1 cellular context compared by ENCODE assay signal in the genomic region with DNA sequence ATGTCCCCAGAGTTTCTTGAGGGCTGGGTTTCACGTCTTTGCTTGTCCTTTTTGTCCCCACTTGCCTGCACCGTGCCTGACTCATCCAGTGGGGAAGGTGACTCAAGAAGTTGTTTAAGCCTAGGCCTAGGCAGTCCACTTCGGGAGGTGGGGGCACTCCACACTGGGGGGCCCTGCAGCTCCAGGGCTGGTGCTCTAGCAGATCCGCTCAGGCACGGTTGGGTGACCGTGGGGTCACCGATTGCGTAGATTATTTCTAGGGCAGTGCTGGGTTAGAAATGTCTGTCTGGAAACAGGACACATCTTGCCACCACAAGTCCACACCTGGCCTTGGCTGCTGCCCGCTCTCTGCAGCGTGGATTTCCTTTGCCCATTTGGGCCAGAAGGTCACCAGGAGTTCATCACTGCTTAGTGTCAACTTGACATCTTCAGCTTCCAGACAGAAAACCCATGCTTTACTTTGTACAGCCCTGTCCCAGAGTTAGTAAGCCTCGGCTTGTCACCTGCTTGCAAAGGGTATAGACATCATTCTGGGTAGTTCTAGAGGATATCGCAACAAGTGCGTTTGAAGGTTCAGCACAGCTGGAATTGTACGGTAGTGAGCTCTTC.
TF ChIP-seq lines count a peak whose summit lies in the region.

No MANE protein-coding gene starts in this region.

TF ChIP-seq in HepG2, 621 proteins besides CTCF, POLR2A, EP300 and RAD21:
- 0 out of 2 replicates have a peak, but pooled peaks have one; percentile 13 for TF ChIP-seq POLR2AphosphoS5 (IDR thresholded peaks at IDR 0.05; ENCODE audit: low read depth, low read length)
- peak; percentile 3 for TF ChIP-seq RBM22 (optimal IDR thresholded peaks at IDR 0.05; ENCODE audit: low read length)
- no peak for TF ChIP-seq RFXANK (CRISPR knock-in tag; IDR thresholded peaks at IDR 0.05)
- peak; percentile 58 for TF ChIP-seq AGO2 (optimal IDR thresholded peaks at IDR 0.05; ENCODE audit: low read depth, low read length)
- TF ChIP-seq ZBTB42 (CRISPR knock-in tag; IDR thresholded peaks at IDR 0.05): 0 out of 2 replicates have a peak, but pooled peaks have one; percentile 33
- no peak for TF ChIP-seq CBX5 (CRISPR knock-in tag; IDR thresholded peaks at IDR 0.05; ENCODE audit: borderline replicate concordance)
- 0 out of 2 replicates have a peak, but pooled peaks have one; percentile 1 for TF ChIP-seq FOXC1 (CRISPR knock-in tag; IDR thresholded peaks at IDR 0.05; ENCODE audit: borderline replicate concordance)
- TF ChIP-seq, protein P1, sequence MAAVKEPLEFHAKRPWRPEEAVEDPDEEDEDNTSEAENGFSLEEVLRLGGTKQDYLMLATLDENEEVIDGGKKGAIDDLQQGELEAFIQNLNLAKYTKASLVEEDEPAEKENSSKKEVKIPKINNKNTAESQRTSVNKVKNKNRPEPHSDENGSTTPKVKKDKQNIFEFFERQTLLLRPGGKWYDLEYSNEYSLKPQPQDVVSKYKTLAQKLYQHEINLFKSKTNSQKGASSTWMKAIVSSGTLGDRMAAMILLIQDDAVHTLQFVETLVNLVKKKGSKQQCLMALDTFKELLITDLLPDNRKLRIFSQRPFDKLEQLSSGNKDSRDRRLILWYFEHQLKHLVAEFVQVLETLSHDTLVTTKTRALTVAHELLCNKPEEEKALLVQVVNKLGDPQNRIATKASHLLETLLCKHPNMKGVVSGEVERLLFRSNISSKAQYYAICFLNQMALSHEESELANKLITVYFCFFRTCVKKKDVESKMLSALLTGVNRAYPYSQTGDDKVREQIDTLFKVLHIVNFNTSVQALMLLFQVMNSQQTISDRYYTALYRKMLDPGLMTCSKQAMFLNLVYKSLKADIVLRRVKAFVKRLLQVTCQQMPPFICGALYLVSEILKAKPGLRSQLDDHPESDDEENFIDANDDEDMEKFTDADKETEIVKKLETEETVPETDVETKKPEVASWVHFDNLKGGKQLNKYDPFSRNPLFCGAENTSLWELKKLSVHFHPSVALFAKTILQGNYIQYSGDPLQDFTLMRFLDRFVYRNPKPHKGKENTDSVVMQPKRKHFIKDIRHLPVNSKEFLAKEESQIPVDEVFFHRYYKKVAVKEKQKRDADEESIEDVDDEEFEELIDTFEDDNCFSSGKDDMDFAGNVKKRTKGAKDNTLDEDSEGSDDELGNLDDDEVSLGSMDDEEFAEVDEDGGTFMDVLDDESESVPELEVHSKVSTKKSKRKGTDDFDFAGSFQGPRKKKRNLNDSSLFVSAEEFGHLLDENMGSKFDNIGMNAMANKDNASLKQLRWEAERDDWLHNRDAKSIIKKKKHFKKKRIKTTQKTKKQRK (IDR thresholded peaks at IDR 0.05; ENCODE audit: low read length): no peak
- no peak for TF ChIP-seq GABPB1 (CRISPR knock-in tag; IDR thresholded peaks at IDR 0.05)
- no peak for TF ChIP-seq ZFP36 (IDR thresholded peaks at IDR 0.05; ENCODE audit: borderline replicate concordance, low read depth, low read length, partially characterized antibody)
- TF ChIP-seq SALL2 (CRISPR knock-in tag; IDR thresholded peaks at IDR 0.05): no peak
- TF ChIP-seq ZBTB7A (CRISPR knock-in tag; IDR thresholded peaks at IDR 0.05): no peak
- no peak for TF ChIP-seq ZNF329 (CRISPR knock-in tag; IDR thresholded peaks at IDR 0.05; ENCODE audit: low read depth)
- TF ChIP-seq, protein P2, sequence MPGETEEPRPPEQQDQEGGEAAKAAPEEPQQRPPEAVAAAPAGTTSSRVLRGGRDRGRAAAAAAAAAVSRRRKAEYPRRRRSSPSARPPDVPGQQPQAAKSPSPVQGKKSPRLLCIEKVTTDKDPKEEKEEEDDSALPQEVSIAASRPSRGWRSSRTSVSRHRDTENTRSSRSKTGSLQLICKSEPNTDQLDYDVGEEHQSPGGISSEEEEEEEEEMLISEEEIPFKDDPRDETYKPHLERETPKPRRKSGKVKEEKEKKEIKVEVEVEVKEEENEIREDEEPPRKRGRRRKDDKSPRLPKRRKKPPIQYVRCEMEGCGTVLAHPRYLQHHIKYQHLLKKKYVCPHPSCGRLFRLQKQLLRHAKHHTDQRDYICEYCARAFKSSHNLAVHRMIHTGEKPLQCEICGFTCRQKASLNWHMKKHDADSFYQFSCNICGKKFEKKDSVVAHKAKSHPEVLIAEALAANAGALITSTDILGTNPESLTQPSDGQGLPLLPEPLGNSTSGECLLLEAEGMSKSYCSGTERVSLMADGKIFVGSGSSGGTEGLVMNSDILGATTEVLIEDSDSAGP (CRISPR knock-in tag; IDR thresholded peaks at IDR 0.05; ENCODE audit: borderline replicate concordance): 0 out of 2 replicates have a peak, but pooled peaks have one; percentile 14
- TF ChIP-seq KDM2A (CRISPR knock-in tag; IDR thresholded peaks at IDR 0.05; ENCODE audit: borderline replicate concordance, low read depth): peak; percentile 40; the same call in 1 of the 2 replicates
- TF ChIP-seq MEF2D (CRISPR knock-in tag; IDR thresholded peaks at IDR 0.05): no peak
- TF ChIP-seq ZC3H13 (CRISPR knock-in tag; IDR thresholded peaks at IDR 0.05): 0 out of 2 replicates have a peak, but pooled peaks have one; percentile 47
- TF ChIP-seq, protein P3, sequence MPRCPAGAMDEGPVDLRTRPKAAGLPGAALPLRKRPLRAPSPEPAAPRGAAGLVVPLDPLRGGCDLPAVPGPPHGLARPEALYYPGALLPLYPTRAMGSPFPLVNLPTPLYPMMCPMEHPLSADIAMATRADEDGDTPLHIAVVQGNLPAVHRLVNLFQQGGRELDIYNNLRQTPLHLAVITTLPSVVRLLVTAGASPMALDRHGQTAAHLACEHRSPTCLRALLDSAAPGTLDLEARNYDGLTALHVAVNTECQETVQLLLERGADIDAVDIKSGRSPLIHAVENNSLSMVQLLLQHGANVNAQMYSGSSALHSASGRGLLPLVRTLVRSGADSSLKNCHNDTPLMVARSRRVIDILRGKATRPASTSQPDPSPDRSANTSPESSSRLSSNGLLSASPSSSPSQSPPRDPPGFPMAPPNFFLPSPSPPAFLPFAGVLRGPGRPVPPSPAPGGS (CRISPR knock-in tag; IDR thresholded peaks at IDR 0.05): 0 out of 2 replicates have a peak, but pooled peaks have one; percentile 49
- TF ChIP-seq, protein P4, sequence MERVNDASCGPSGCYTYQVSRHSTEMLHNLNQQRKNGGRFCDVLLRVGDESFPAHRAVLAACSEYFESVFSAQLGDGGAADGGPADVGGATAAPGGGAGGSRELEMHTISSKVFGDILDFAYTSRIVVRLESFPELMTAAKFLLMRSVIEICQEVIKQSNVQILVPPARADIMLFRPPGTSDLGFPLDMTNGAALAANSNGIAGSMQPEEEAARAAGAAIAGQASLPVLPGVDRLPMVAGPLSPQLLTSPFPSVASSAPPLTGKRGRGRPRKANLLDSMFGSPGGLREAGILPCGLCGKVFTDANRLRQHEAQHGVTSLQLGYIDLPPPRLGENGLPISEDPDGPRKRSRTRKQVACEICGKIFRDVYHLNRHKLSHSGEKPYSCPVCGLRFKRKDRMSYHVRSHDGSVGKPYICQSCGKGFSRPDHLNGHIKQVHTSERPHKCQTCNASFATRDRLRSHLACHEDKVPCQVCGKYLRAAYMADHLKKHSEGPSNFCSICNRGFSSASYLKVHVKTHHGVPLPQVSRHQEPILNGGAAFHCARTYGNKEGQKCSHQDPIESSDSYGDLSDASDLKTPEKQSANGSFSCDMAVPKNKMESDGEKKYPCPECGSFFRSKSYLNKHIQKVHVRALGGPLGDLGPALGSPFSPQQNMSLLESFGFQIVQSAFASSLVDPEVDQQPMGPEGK (CRISPR knock-in tag; IDR thresholded peaks at IDR 0.05): 0 out of 2 replicates have a peak, but pooled peaks have one; percentile 15
